1 cellular context compared by ENCODE assay signal in the genomic region with DNA sequence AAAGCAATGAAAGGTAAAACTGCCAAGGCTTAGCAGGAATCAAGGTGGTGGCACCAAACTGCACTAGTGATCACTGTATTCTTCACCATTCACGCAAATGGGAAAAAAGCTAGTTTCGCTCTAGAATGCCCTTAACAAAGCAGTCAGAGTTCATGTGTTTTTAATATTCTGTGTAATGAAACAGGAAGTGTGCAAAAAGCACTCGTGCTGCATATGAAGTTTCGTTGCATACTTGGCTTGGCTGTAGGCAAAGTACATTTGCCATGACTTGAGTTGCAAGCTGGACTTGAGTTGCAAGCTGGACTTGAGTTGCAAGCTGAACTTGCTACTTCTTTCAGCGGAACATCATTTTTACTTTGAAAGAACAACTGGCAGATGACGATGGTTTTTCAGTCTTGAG.
TF ChIP-seq lines count a peak whose summit lies in the region.

No MANE protein-coding gene starts in this region.

TF ChIP-seq in endothelial cell of umbilical vein, 7 proteins besides CTCF, POLR2A, EP300 and RAD21:
- no peak for TF ChIP-seq MYC (IDR thresholded peaks at IDR 0.05; ENCODE audit: low read depth, low read length)
- no peak for TF ChIP-seq JUN (IDR thresholded peaks at IDR 0.05; ENCODE audit: borderline replicate concordance, insufficient read depth, insufficient read length, low read depth)
- no peak for TF ChIP-seq GATA2 (IDR thresholded peaks at IDR 0.05; ENCODE audit: insufficient read depth, insufficient read length, low read depth, low read length)
- TF ChIP-seq FOS (IDR thresholded peaks at IDR 0.05; ENCODE audit: borderline replicate concordance, insufficient read depth, low read length), result no peak
